ENCODE assay signal across 1 cellular context in genomic region chr17:76701471-76701967, GRCh38.
TF ChIP-seq lines count a peak whose summit lies in the region.

No MANE protein-coding gene starts in this region.

TF ChIP-seq in liver, 16 proteins besides CTCF, POLR2A, EP300 and RAD21 (continued from another document):
- TF ChIP-seq ATF3 (IDR thresholded peaks at IDR 0.05) (no peak), HNF4A (conservative IDR thresholded peaks at IDR 0.05) (no peak), EGR1 (IDR thresholded peaks at IDR 0.05; ENCODE audit: low read depth in 2 of 2) (no peak), NR2F2 (IDR thresholded peaks at IDR 0.05) (no peak), SP1 (IDR thresholded peaks at IDR 0.05) (no peak), RXRA (IDR thresholded peaks at IDR 0.05) (no peak), FOXA1 (IDR thresholded peaks at IDR 0.05) (no peak)
TF ChIP-seq in liver: peak in this region for 0.
